ENCODE assay signal across 2 cellular contexts in genomic region chr11:66912361-66912760, GRCh38.
TF ChIP-seq lines count a peak whose summit lies in the region.

No MANE protein-coding gene starts in this region.

TF ChIP-seq in endothelial cell of umbilical vein, 7 proteins besides CTCF, POLR2A, EP300 and RAD21:
- no peak for TF ChIP-seq POLR2AphosphoS5 (IDR thresholded peaks at IDR 0.05; ENCODE audit: insufficient read depth, low read depth, low read length)
- no peak for TF ChIP-seq EZH2 (IDR thresholded peaks at IDR 0.05; ENCODE audit: borderline replicate concordance, low read depth, low read length, severe bottlenecking)
- no peak for TF ChIP-seq FOS (IDR thresholded peaks at IDR 0.05; ENCODE audit: borderline replicate concordance, insufficient read depth, low read length)
- no peak for TF ChIP-seq MYC (IDR thresholded peaks at IDR 0.05; ENCODE audit: low read depth, low read length)
- TF ChIP-seq MAX (IDR thresholded peaks at IDR 0.05; ENCODE audit: insufficient read depth, insufficient read length), result no peak

TF ChIP-seq in GM12891, 5 proteins besides CTCF, POLR2A, EP300 and RAD21:
- TF ChIP-seq PAX5 (IDR thresholded peaks at IDR 0.05; ENCODE audit: insufficient read depth, low read length, severe bottlenecking) (no peak), POLR2AphosphoS5 (IDR thresholded peaks at IDR 0.05; ENCODE audit: low read depth, low read length) (no peak), POU2F2 (IDR thresholded peaks at IDR 0.05; ENCODE audit: low read depth, low read length) (no peak), SPI1 (IDR thresholded peaks at IDR 0.05; ENCODE audit: low read depth, low read length) (no peak), TAF1 (IDR thresholded peaks at IDR 0.05; ENCODE audit: low read depth, low read length) (no peak)
